8 cellular contexts compared by ENCODE assay signal in the genomic region with DNA sequence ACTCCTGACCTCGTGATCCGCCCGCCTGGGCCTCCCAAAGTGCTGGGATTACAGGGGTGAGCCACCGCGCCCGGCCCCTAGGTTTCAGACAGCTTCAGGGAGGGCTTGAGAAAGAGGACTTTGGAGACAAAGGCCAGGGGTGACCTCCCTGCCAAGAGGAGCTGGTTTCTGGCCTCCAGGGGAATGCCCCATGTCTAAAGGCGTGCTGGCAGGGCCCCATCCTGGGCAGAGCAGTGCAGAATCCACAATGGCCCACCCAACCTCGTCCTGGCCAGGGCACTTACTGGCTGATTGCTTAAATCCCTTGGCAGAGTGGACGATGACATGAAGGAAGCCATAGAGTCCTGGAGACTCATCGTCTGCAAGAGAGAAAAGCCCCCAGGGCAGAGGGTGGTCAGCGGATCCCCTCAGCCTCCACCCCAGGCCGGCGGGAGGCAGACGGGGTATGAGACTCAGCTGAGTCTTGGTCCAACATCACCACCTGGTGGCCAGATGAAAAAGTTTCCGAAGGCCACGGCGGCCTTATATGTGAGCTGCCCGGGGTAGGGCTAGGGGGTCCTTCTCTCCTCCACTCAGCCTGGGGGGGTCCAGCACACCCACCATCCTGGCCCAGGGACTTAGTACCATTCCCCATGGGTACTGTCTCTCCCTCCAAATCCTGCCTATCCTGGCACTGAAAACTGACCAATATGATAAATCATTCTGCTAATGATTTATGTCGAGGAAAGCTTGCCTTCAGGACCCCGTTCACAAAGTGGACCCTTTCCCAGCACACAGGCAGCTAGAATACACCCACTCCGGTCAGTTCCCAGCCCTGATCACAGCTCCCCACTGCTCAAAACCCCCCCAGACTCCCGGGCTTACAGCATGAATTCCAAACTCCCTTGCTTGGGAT. TPM values are rescaled to one million over a fixed set of nuclear protein-coding genes. Genes with fewer than 3 reads are reported as not detected.
DNase-seq lines count a peak whose midpoint lies in the region; ATAC-seq, FAIRE-seq and TF ChIP-seq lines count a peak whose summit lies in the region.

No MANE protein-coding gene starts in this region.

- peak; percentile 37 for TF ChIP-seq CTCF in SU-DHL-6 (IDR thresholded peaks at IDR 0.05; ENCODE audit: insufficient read depth, low read length, poor library complexity, severe bottlenecking)
- TF ChIP-seq CTCF in body of pancreas (IDR thresholded peaks at IDR 0.05) = peak; percentile 62 to 69 (median 64)

- H3K4me3 Mint-ChIP-seq in immature natural killer cell = no peak overlapping the region

- no peak overlapping the region for H3K27ac ChIP-seq in GM23248
- H3K27ac ChIP-seq in SU-DHL-6 (ENCODE audit: low read depth, low read length) = no peak overlapping the region
- no peak overlapping the region for H3K27ac ChIP-seq in body of pancreas

- H3K9me2 ChIP-seq in GM23248 (ENCODE audit: insufficient read depth) (no peaks in the 10 kb centered on the region), SU-DHL-6 (replicated peaks; ENCODE audit: insufficient read depth, low read length) (no peaks in the 10 kb centered on the region)

- H4K20me1 ChIP-seq in GM23248 (ENCODE audit: insufficient read depth) (no peaks in the 10 kb centered on the region), SU-DHL-6 (ENCODE audit: low read depth, low read length) (no peaks in the 10 kb centered on the region)

- H3K9me3 ChIP-seq in GM23248 (ENCODE audit: low read depth) (no peaks in the 10 kb centered on the region), SU-DHL-6 (ENCODE audit: insufficient read depth, low read length) (no peaks in the 10 kb centered on the region), body of pancreas (no peaks in the 10 kb centered on the region)

- H3F3A ChIP-seq in GM23248 (ENCODE audit: insufficient read depth) (0 out of 2 replicates have a peak, but pooled peaks cover 5% of the 10 kb centered on the region), SU-DHL-6 (ENCODE audit: insufficient read depth) (no peaks in the 10 kb centered on the region)

- no peak overlapping the region for H2AFZ ChIP-seq in GM23248
- H2AFZ ChIP-seq in SU-DHL-6 (ENCODE audit: low read depth, low read length, severe bottlenecking) = no peak overlapping the region

- intact Hi-C loops in body of pancreas (cut with DNase I) = no loop called here

- peaks cover 18 to 30% (median 27%) of the 10 kb centered on the region in 3 donors for H3K36me3 Mint-ChIP-seq in immature natural killer cell

- H3K36me3 ChIP-seq in GM23248 (ENCODE audit: low read depth) (no peaks in the 10 kb centered on the region; the same call in 1 of the 2 replicates), SU-DHL-6 (ENCODE audit: low read length) (no peaks in the 10 kb centered on the region), body of pancreas (replicated peaks in 1 of 2; ENCODE audit: insufficient read depth in 1 of 2, low read depth in 2 of 2) (no peaks in the 10 kb centered on the region)

- H3K4me1 ChIP-seq in GM23248 (ENCODE audit: insufficient read depth) (no peaks in the 10 kb centered on the region), body of pancreas (peaks cover 3% of the 10 kb centered on the region)

- no peak overlapping the region for H3K4me3 ChIP-seq in GM23248
- no peak overlapping the region for H3K4me3 ChIP-seq in SU-DHL-6 (ENCODE audit: insufficient read depth, low read length, poor library complexity, severe bottlenecking)
- no peak overlapping the region for H3K4me3 ChIP-seq in body of pancreas

- peaks cover 0 to 5% (median 4%) of the 10 kb centered on the region in 3 donors for H3K27me3 Mint-ChIP-seq in immature natural killer cell (ENCODE audit: low read depth in 3 of 3)

- DNase-seq in AG08395 (ENCODE audit: low spot score) = peak; percentile 80
- DNase-seq in GM23248 = peak; percentile 69
- peak; percentile 66 to 74 (median 72) for DNase-seq in body of pancreas
- DNase-seq in immature natural killer cell = peak; percentile 5 to 29 (median 24)
- peak in 3 of 4 experiments; percentile 13 to 29 (median 13) for DNase-seq in stimulated activated CD4-positive, alpha-beta T cell treated with anti-CD3 and anti-CD28 coated beads, Interleukin-1b, Interleukin-23, amount 100 ng/mL, for 24 hours (ENCODE audit: low read depth in 4 of 4, low spot score in 1 of 4)
- DNase-seq in RCC 7860 (ENCODE audit: low spot score) = no peak

- H3K79me2 ChIP-seq in GM23248 (ENCODE audit: insufficient read depth) = no peaks in the 10 kb centered on the region
- no peaks in the 10 kb centered on the region for H3K79me2 ChIP-seq in SU-DHL-6 (ENCODE audit: insufficient read depth, low read length)

- no peak for TF ChIP-seq POLR2A in body of pancreas (IDR thresholded peaks at IDR 0.05)

- no peak overlapping the region for H3K4me2 ChIP-seq in GM23248 (ENCODE audit: unreplicated experiment)
- H3K4me2 ChIP-seq in SU-DHL-6 (ENCODE audit: low read depth, low read length, poor library complexity, severe bottlenecking) = no peak overlapping the region

- FAIRE-seq in RCC 7860 (lab: Jason Lieb, UNC) = no peak

- no peaks in the 10 kb centered on the region for H3K4me1 Mint-ChIP-seq in immature natural killer cell

- ATAC-seq in body of pancreas (peak; percentile 77), GM18907 (IDR thresholded peaks at IDR 0.05; ENCODE audit: unreplicated experiment) (no peak)

- no peak overlapping the region for H3K9ac ChIP-seq in GM23248
- H3K9ac ChIP-seq in SU-DHL-6 (ENCODE audit: low read length) = no peak overlapping the region

- in situ Hi-C loops in GM23248 (cut with MboI) = no loop called here

- 46 to 49% methylated on average over 21 to 22 of the region's 22 CpGs for WGBS in GM23248 (ENCODE audit: low coverage in 1 of 2, low lambda C conversion rate in 2 of 2, missing lambda C conversion rate in 2 of 2), 2 experiments
- WGBS in body of pancreas, 2 donors = 26 to 39% methylated on average over 8 to 22 of the region's 22 CpGs

- peak overlapping the region in 2 of 6 donors; percentile 18 to 40 for H3K27ac Mint-ChIP-seq in immature natural killer cell

- H3K9me3 Mint-ChIP-seq in immature natural killer cell = no peaks in the 10 kb centered on the region

- H3K27me3 ChIP-seq in GM23248 (replicated peaks; ENCODE audit: insufficient read depth) (no peaks in the 10 kb centered on the region), SU-DHL-6 (ENCODE audit: low read length) (no peaks in the 10 kb centered on the region), body of pancreas (no peaks in the 10 kb centered on the region)

RNA-seq across cellular contexts. Expression of gene TIMM22, which starts 59.1 kb away (rescaled TPM):
- 19.2 and 23.0 TPM in 2 replicates for total RNA-seq in GM23248 (2014; rRNA removed; shearing (Covaris generic))
- 26.1 and 26.7 TPM in 2 replicates for polyA plus RNA-seq in GM23248 (2016; fragmentation: Nextera tagmentation; extraction: Ambion mirVana)
- 1 to 10 TPM; 4.3 to 9.3 TPM for total RNA-seq in body of pancreas
- 10 to 100 TPM; 22.0 to 26.9 (median 24.4) TPM for polyA plus RNA-seq in immature natural killer cell
